In genomic region chr4:55028196-55028595, GRCh38 we compare ENCODE assay signal across 33 cellular contexts.
"Had no signal": no experiment of that assay in that cellular context is flagged by ENCODE, and none has a peak within 500 bp of the region (broad histone marks: within the 10 kb centered on the region; RNA-seq: fewer than 3 reads in every experiment).

No MANE protein-coding gene starts in this region.

- H3K4me3 ChIP-seq: MG63 had no signal

- DNase-seq: Karpas-422, Kasumi-1, MG63, MM.1S, MV-4-11, NCI-H1048, NCI-H1092, NCI-H1092 treated with DMSO at 0.1 percent for 48 hours, NCI-H1105, NCI-H1105 treated with DMSO at 0.1 percent for 48 hours, NCI-H1417, NCI-H1417 treated with DMSO at 0.1 percent for 48 hours, NCI-H1436, NCI-H1436 treated with DMSO at 0.1 percent for 48 hours, NCI-H146, NCI-H1694, NCI-H1694 treated with DMSO at 0.1 percent for 48 hours, NCI-H187, NCI-H187 treated with DMSO at 0.1 percent for 48 hours, NCI-H1930, NCI-H2029, NCI-H2029 treated with DMSO at 0.1 percent for 48 hours, NCI-H2081, NCI-H2081 treated with DMSO at 0.1 percent for 48 hours, NCI-H2107, NCI-H2171, NCI-H2227 treated with DMSO at 0.1 percent for 48 hours, NCI-H226, NCI-H345, NCI-H446, NCI-H446 treated with DMSO at 0.1 percent for 48 hours, NCI-H510A, NCI-H510A treated with DMSO at 0.1 percent for 48 hours had no signal

- H3K9me3 ChIP-seq: MG63 had no signal

- H3K27me3 ChIP-seq: MG63 had no signal

- H3K36me3 ChIP-seq: MG63 had no signal
